ENCODE assay signal across 1 cellular context in genomic region chr1:20786310-20787099, GRCh38.
TF ChIP-seq lines count a peak whose summit lies in the region.

No MANE protein-coding gene starts in this region.

TF ChIP-seq in HepG2, 621 proteins besides CTCF, POLR2A, EP300 and RAD21 (continued from another document and continues in another):
- TF ChIP-seq ZNF784 (CRISPR knock-in tag; IDR thresholded peaks at IDR 0.05; ENCODE audit: borderline replicate concordance) (no peak; the same call in 1 of the 2 replicates), ZNF670 (CRISPR knock-in tag; IDR thresholded peaks at IDR 0.05; ENCODE audit: borderline replicate concordance) (no peak), TBX3 (IDR thresholded peaks at IDR 0.05; ENCODE audit: borderline replicate concordance) (no peak), MYC (CRISPR knock-in tag; IDR thresholded peaks at IDR 0.05; ENCODE audit: borderline replicate concordance) (peak; percentile 85; the same call in 1 of the 2 replicates), MBNL3 (CRISPR knock-in tag; conservative IDR thresholded peaks at IDR 0.05) (no peak), BCL6 (CRISPR knock-in tag; IDR thresholded peaks at IDR 0.05) (no peak), ZNF232 (CRISPR knock-in tag; IDR thresholded peaks at IDR 0.05; ENCODE audit: borderline replicate concordance) (peak; percentile 67; the same call in 1 of the 2 replicates), ZNF496 (CRISPR knock-in tag; IDR thresholded peaks at IDR 0.05; ENCODE audit: insufficient replicate concordance) (no peak), ZNF318 (CRISPR knock-in tag; IDR thresholded peaks at IDR 0.05) (no peak), CEBPB (IDR thresholded peaks at IDR 0.05; ENCODE audit: borderline replicate concordance, low read depth, low read length) (no peak), SALL1 (CRISPR knock-in tag; IDR thresholded peaks at IDR 0.05) (peak; percentile 65), BORCS8-MEF2B (CRISPR knock-in tag; IDR thresholded peaks at IDR 0.05) (peak; percentile 50; the same call in 1 of the 2 replicates), TCF7L2 (IDR thresholded peaks at IDR 0.05; ENCODE audit: low read depth, low read length) (no peak), MIXL1 (CRISPR knock-in tag; IDR thresholded peaks at IDR 0.05) (no peak), ZNF720 (CRISPR knock-in tag; IDR thresholded peaks at IDR 0.05) (no peak), YY1 (IDR thresholded peaks at IDR 0.05; ENCODE audit: insufficient read depth, insufficient replicate concordance, low read depth, low read length) (peak; percentile 93), ZNF333 (CRISPR knock-in tag; IDR thresholded peaks at IDR 0.05; ENCODE audit: borderline replicate concordance) (peak; percentile 98), ZNF296 (CRISPR knock-in tag; conservative IDR thresholded peaks at IDR 0.05) (no peak), ZNF382 (CRISPR knock-in tag; IDR thresholded peaks at IDR 0.05; ENCODE audit: borderline replicate concordance) (no peak), ZNF326 (CRISPR knock-in tag; IDR thresholded peaks at IDR 0.05; ENCODE audit: borderline replicate concordance) (no peak), ZFP36 (IDR thresholded peaks at IDR 0.05; ENCODE audit: borderline replicate concordance, low read depth, low read length, partially characterized antibody) (no peak), PCBP1 (IDR thresholded peaks at IDR 0.05; ENCODE audit: borderline replicate concordance, low read depth, low read length) (no peak), ZNF609 (CRISPR knock-in tag; IDR thresholded peaks at IDR 0.05; ENCODE audit: borderline replicate concordance) (no peak), ZNF737 (CRISPR knock-in tag; IDR thresholded peaks at IDR 0.05; ENCODE audit: borderline replicate concordance) (no peak), XBP1 (CRISPR knock-in tag; IDR thresholded peaks at IDR 0.05) (no peak), IKZF1 (IDR thresholded peaks at IDR 0.05) (no peak), ATF2 (CRISPR knock-in tag; IDR thresholded peaks at IDR 0.05) (peak; percentile 54; the same call in 1 of the 2 replicates), RFXAP (CRISPR knock-in tag; IDR thresholded peaks at IDR 0.05; ENCODE audit: borderline replicate concordance) (peak; percentile 75; the same call in 1 of the 2 replicates), HOXA3 (CRISPR knock-in tag; IDR thresholded peaks at IDR 0.05) (peak; percentile 88), JDP2 (CRISPR knock-in tag; IDR thresholded peaks at IDR 0.05; ENCODE audit: borderline replicate concordance) (no peak), GFI1 (CRISPR knock-in tag; IDR thresholded peaks at IDR 0.05; ENCODE audit: borderline replicate concordance) (peak; percentile 56; the same call in 1 of the 2 replicates), FOSL1 (CRISPR knock-in tag; IDR thresholded peaks at IDR 0.05; ENCODE audit: borderline replicate concordance) (peak; percentile 35; the same call in 1 of the 2 replicates), ZNF569 (CRISPR knock-in tag; IDR thresholded peaks at IDR 0.05; ENCODE audit: borderline replicate concordance) (no peak), KLF16 (CRISPR knock-in tag; IDR thresholded peaks at IDR 0.05) (0 out of 4 replicates have a peak, but pooled peaks of 1 of the 2 experiments have one; percentile 18), ASH2L (IDR thresholded peaks at IDR 0.05; ENCODE audit: insufficient read length, low read depth, low read length) (peak; percentile 93), KAT7 (CRISPR knock-in tag; IDR thresholded peaks at IDR 0.05; ENCODE audit: borderline replicate concordance) (peak; percentile 91), SSRP1 (CRISPR knock-in tag; IDR thresholded peaks at IDR 0.05) (no peak), ZNF256 (CRISPR knock-in tag; conservative IDR thresholded peaks at IDR 0.05) (peak; percentile 77; the same call in 1 of the 2 replicates), KDM3A (CRISPR knock-in tag; IDR thresholded peaks at IDR 0.05; ENCODE audit: low read depth) (no peak), DPF2 (CRISPR knock-in tag; IDR thresholded peaks at IDR 0.05; ENCODE audit: borderline replicate concordance, low read depth) (no peak)
- TF ChIP-seq, protein P1, sequence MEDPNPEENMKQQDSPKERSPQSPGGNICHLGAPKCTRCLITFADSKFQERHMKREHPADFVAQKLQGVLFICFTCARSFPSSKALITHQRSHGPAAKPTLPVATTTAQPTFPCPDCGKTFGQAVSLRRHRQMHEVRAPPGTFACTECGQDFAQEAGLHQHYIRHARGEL (CRISPR knock-in tag; IDR thresholded peaks at IDR 0.05): 0 out of 2 replicates have a peak, but pooled peaks have one; percentile 59
- TF ChIP-seq, protein P2, sequence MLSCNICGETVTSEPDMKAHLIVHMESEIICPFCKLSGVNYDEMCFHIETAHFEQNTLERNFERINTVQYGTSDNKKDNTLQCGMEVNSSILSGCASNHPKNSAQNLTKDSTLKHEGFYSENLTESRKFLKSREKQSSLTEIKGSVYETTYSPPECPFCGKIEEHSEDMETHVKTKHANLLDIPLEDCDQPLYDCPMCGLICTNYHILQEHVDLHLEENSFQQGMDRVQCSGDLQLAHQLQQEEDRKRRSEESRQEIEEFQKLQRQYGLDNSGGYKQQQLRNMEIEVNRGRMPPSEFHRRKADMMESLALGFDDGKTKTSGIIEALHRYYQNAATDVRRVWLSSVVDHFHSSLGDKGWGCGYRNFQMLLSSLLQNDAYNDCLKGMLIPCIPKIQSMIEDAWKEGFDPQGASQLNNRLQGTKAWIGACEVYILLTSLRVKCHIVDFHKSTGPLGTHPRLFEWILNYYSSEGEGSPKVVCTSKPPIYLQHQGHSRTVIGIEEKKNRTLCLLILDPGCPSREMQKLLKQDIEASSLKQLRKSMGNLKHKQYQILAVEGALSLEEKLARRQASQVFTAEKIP (CRISPR knock-in tag; IDR thresholded peaks at IDR 0.05; ENCODE audit: borderline replicate concordance): no peak
- TF ChIP-seq, protein P3, sequence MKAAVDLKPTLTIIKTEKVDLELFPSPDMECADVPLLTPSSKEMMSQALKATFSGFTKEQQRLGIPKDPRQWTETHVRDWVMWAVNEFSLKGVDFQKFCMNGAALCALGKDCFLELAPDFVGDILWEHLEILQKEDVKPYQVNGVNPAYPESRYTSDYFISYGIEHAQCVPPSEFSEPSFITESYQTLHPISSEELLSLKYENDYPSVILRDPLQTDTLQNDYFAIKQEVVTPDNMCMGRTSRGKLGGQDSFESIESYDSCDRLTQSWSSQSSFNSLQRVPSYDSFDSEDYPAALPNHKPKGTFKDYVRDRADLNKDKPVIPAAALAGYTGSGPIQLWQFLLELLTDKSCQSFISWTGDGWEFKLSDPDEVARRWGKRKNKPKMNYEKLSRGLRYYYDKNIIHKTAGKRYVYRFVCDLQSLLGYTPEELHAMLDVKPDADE (CRISPR knock-in tag; IDR thresholded peaks at IDR 0.05): no peak; the same call in 1 of the 2 replicates
- TF ChIP-seq, protein P4, sequence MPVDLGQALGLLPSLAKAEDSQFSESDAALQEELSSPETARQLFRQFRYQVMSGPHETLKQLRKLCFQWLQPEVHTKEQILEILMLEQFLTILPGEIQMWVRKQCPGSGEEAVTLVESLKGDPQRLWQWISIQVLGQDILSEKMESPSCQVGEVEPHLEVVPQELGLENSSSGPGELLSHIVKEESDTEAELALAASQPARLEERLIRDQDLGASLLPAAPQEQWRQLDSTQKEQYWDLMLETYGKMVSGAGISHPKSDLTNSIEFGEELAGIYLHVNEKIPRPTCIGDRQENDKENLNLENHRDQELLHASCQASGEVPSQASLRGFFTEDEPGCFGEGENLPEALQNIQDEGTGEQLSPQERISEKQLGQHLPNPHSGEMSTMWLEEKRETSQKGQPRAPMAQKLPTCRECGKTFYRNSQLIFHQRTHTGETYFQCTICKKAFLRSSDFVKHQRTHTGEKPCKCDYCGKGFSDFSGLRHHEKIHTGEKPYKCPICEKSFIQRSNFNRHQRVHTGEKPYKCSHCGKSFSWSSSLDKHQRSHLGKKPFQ (CRISPR knock-in tag; IDR thresholded peaks at IDR 0.05; ENCODE audit: insufficient replicate concordance): peak; percentile 84
